ENCODE assay signal across 12 cellular contexts in genomic region chr5:33370135-33370472, GRCh38.
DNase-seq lines count a peak whose midpoint lies in the region; ATAC-seq and TF ChIP-seq lines count a peak whose summit lies in the region.
"Had no signal": no experiment of that assay in that cellular context is flagged by ENCODE, and none has a peak within 500 bp of the region (broad histone marks: within the 10 kb centered on the region; RNA-seq: fewer than 3 reads in every experiment).

No MANE protein-coding gene starts in this region.

- H3K27ac ChIP-seq in left lung, result peak overlapping the region; percentile 30 to 41
- H3K27ac ChIP-seq: ovary had no signal

- ATAC-seq in left lung (no peak), HG03520 (IDR thresholded peaks at IDR 0.05; ENCODE audit: unreplicated experiment) (no peak), HG03342 (IDR thresholded peaks at IDR 0.05; ENCODE audit: unreplicated experiment) (no peak), HG02973 (IDR thresholded peaks at IDR 0.05; ENCODE audit: unreplicated experiment) (no peak)
- ATAC-seq: CD8-positive, alpha-beta T cell had no signal

- no peak overlapping the region for H3K4me3 ChIP-seq in AG10803 (ENCODE audit: low read length)
- no peak overlapping the region for H3K4me3 ChIP-seq in left lung
- H3K4me3 ChIP-seq: ovary had no signal

- in situ Hi-C loops in G401 (cut with HindIII; ENCODE audit: low sequenced_read_pairs), result no loop called here

- intact Hi-C loops in left lung (cut with DNase I), result no loop called here

- H3K27me3 ChIP-seq in left lung, result no peaks in the 10 kb centered on the region
- H3K27me3 ChIP-seq: ovary had no signal

- DNase-seq in AG10803 (ENCODE audit: low read depth) (peak; percentile 83), M059J (ENCODE audit: low read depth) (peak; percentile 96), brain pericyte (ENCODE audit: low read depth, low spot score) (peak; percentile 78), left lung (no peak), G401 (ENCODE audit: low spot score) (no peak)
- DNase-seq: CD8-positive, alpha-beta T cell; KG1; NK-92 treated with Interleukin-12 subunit alpha and Interleukin-12 subunit beta, amount 100 ng/mL, for 24 hours; ovary had no signal

- no peaks in the 10 kb centered on the region for H3K36me3 ChIP-seq in left lung
- H3K36me3 ChIP-seq: ovary had no signal

- no peaks in the 10 kb centered on the region for H3K9me3 ChIP-seq in left lung
- H3K9me3 ChIP-seq: ovary had no signal

- H3K4me1 ChIP-seq in left lung, result no peaks in the 10 kb centered on the region

- TF ChIP-seq CTCF in AG10803 (conservative IDR thresholded peaks at IDR 0.05; ENCODE audit: low read length), result no peak
- TF ChIP-seq CTCF in left lung (IDR thresholded peaks at IDR 0.05), result no peak

Comparison
In these comparisons a context has a peak if more than half of its experiments do, and no peak if none do; other contexts are left out.
1. DNase-seq: peak in AG10803 (single experiment), M059J (single experiment) and brain pericyte (single experiment); none in left lung (0 of 2) and G401 (single experiment).